Comparison of ENCODE assay signal across 1 cellular context in the genomic region with DNA sequence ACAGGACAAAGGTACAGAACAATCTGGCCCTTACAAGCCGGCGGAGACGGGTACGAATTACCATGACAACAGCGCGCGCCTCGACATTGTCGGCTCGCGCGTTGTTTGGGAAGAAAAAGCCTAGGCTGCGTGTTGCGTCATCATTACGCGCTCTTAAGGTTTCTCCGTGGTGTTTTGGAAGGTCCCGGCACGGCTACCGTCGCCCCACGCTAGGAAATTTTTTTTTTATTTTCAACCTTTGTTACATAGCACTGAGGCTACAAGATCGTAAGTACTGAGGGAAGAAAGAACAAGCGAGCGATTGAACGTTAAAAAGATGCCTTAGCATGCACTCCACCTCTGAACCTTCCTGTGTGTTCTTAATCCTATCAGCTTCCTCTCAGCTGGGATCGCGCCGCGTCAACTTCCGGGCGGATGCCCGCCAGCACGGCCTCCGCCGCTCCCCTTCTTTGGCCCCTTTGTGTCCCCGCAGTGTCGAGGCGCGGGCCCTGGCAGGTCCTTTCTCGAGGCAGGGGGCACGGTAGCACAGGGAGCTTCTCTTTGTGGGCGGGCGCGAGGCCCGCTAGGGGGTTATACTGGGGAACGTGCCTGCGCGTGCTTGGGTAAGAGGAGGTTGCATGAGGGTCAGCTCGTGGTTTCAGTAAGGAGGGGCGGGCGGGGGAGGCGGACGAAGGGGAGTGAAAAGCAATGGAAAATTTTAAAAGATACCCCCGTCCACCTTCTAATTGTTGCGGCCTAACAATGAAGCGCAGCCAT.
TF ChIP-seq lines count a peak whose summit lies in the region.

A gene with protein sequence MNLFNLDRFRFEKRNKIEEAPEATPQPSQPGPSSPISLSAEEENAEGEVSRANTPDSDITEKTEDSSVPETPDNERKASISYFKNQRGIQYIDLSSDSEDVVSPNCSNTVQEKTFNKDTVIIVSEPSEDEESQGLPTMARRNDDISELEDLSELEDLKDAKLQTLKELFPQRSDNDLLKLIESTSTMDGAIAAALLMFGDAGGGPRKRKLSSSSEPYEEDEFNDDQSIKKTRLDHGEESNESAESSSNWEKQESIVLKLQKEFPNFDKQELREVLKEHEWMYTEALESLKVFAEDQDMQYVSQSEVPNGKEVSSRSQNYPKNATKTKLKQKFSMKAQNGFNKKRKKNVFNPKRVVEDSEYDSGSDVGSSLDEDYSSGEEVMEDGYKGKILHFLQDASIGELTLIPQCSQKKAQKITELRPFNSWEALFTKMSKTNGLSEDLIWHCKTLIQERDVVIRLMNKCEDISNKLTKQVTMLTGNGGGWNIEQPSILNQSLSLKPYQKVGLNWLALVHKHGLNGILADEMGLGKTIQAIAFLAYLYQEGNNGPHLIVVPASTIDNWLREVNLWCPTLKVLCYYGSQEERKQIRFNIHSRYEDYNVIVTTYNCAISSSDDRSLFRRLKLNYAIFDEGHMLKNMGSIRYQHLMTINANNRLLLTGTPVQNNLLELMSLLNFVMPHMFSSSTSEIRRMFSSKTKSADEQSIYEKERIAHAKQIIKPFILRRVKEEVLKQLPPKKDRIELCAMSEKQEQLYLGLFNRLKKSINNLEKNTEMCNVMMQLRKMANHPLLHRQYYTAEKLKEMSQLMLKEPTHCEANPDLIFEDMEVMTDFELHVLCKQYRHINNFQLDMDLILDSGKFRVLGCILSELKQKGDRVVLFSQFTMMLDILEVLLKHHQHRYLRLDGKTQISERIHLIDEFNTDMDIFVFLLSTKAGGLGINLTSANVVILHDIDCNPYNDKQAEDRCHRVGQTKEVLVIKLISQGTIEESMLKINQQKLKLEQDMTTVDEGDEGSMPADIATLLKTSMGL (plus strand): TSS at position 397 of the 756 bp plus-strand sequence. CDS start 530 bp downstream, outside the sequence.

TF ChIP-seq in A549, 52 proteins besides CTCF, POLR2A, EP300 and RAD21 (continued from another document):
- TF ChIP-seq, protein P1, sequence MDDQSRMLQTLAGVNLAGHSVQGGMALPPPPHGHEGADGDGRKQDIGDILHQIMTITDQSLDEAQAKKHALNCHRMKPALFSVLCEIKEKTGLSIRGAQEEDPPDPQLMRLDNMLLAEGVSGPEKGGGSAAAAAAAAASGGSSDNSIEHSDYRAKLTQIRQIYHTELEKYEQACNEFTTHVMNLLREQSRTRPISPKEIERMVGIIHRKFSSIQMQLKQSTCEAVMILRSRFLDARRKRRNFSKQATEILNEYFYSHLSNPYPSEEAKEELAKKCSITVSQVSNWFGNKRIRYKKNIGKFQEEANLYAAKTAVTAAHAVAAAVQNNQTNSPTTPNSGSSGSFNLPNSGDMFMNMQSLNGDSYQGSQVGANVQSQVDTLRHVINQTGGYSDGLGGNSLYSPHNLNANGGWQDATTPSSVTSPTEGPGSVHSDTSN (IDR thresholded peaks at IDR 0.05): peak; percentile 72; the same call in 1 of the 2 replicates
- TF ChIP-seq FOSB (CRISPR knock-in tag; IDR thresholded peaks at IDR 0.05): no peak
- no peak for TF ChIP-seq EHMT2 (IDR thresholded peaks at IDR 0.05; ENCODE audit: low read depth)
- TF ChIP-seq KDM5A (IDR thresholded peaks at IDR 0.05): peak; percentile 54; the same call in 1 of the 2 replicates
- TF ChIP-seq GATA3 (IDR thresholded peaks at IDR 0.05; ENCODE audit: borderline replicate concordance): no peak
- TF ChIP-seq ZC3H11A (IDR thresholded peaks at IDR 0.05): no peak
- no peak for TF ChIP-seq RCOR1 (IDR thresholded peaks at IDR 0.05; ENCODE audit: low read depth, low read length)
- TF ChIP-seq ZFP36 (IDR thresholded peaks at IDR 0.05; ENCODE audit: borderline replicate concordance, partially characterized antibody): no peak
- TF ChIP-seq JUN (IDR thresholded peaks at IDR 0.05): peak in 1 of 2 experiments; percentile 77; a peak in 3 of 5 replicates
- TF ChIP-seq HOXB5 (CRISPR knock-in tag; IDR thresholded peaks at IDR 0.05): no peak
- TF ChIP-seq, protein P2, sequence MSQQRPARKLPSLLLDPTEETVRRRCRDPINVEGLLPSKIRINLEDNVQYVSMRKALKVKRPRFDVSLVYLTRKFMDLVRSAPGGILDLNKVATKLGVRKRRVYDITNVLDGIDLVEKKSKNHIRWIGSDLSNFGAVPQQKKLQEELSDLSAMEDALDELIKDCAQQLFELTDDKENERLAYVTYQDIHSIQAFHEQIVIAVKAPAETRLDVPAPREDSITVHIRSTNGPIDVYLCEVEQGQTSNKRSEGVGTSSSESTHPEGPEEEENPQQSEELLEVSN (IDR thresholded peaks at IDR 0.05; ENCODE audit: borderline replicate concordance, low read depth): peak; percentile 63; the same call in 1 of the 2 replicates
- TF ChIP-seq, protein P3, sequence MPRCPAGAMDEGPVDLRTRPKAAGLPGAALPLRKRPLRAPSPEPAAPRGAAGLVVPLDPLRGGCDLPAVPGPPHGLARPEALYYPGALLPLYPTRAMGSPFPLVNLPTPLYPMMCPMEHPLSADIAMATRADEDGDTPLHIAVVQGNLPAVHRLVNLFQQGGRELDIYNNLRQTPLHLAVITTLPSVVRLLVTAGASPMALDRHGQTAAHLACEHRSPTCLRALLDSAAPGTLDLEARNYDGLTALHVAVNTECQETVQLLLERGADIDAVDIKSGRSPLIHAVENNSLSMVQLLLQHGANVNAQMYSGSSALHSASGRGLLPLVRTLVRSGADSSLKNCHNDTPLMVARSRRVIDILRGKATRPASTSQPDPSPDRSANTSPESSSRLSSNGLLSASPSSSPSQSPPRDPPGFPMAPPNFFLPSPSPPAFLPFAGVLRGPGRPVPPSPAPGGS (IDR thresholded peaks at IDR 0.05): 0 out of 3 replicates have a peak, but pooled peaks have one; percentile 38
- TF ChIP-seq ZSCAN20 (CRISPR knock-in tag; IDR thresholded peaks at IDR 0.05): no peak
- peak; percentile 6 for TF ChIP-seq MAFK (IDR thresholded peaks at IDR 0.05; ENCODE audit: partially characterized antibody)
- peak; percentile 79 for TF ChIP-seq PHF8 (IDR thresholded peaks at IDR 0.05; ENCODE audit: borderline replicate concordance, low read depth)
- no peak for TF ChIP-seq FOSL2 (IDR thresholded peaks at IDR 0.05)
- TF ChIP-seq FOSL2 (CRISPR knock-in tag; IDR thresholded peaks at IDR 0.05): peak; percentile 53; the same call in 1 of the 2 replicates
- TF ChIP-seq TP53 (CRISPR knock-in tag; IDR thresholded peaks at IDR 0.05): no peak
- TF ChIP-seq SREBF2 (IDR thresholded peaks at IDR 0.05): no peak
- no peak for TF ChIP-seq RARB (CRISPR knock-in tag; IDR thresholded peaks at IDR 0.05)
- no peak for TF ChIP-seq TFCP2L1 (CRISPR knock-in tag; IDR thresholded peaks at IDR 0.05)
- TF ChIP-seq, protein P4, sequence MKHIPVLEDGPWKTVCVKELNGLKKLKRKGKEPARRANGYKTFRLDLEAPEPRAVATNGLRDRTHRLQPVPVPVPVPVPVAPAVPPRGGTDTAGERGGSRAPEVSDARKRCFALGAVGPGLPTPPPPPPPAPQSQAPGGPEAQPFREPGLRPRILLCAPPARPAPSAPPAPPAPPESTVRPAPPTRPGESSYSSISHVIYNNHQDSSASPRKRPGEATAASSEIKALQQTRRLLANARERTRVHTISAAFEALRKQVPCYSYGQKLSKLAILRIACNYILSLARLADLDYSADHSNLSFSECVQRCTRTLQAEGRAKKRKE (CRISPR knock-in tag; IDR thresholded peaks at IDR 0.05; ENCODE audit: low read depth): no peak
- TF ChIP-seq CEBPB (IDR thresholded peaks at IDR 0.05): peak; percentile 27 to 83; a peak in 3 of 4 replicates
- TF ChIP-seq EHF (CRISPR knock-in tag; IDR thresholded peaks at IDR 0.05): no peak
- no peak for TF ChIP-seq NFE2L2 (conservative IDR thresholded peaks at IDR 0.05; ENCODE audit: low read length)
- TF ChIP-seq HOXA7 (CRISPR knock-in tag; IDR thresholded peaks at IDR 0.05): no peak
- TF ChIP-seq, protein P5, sequence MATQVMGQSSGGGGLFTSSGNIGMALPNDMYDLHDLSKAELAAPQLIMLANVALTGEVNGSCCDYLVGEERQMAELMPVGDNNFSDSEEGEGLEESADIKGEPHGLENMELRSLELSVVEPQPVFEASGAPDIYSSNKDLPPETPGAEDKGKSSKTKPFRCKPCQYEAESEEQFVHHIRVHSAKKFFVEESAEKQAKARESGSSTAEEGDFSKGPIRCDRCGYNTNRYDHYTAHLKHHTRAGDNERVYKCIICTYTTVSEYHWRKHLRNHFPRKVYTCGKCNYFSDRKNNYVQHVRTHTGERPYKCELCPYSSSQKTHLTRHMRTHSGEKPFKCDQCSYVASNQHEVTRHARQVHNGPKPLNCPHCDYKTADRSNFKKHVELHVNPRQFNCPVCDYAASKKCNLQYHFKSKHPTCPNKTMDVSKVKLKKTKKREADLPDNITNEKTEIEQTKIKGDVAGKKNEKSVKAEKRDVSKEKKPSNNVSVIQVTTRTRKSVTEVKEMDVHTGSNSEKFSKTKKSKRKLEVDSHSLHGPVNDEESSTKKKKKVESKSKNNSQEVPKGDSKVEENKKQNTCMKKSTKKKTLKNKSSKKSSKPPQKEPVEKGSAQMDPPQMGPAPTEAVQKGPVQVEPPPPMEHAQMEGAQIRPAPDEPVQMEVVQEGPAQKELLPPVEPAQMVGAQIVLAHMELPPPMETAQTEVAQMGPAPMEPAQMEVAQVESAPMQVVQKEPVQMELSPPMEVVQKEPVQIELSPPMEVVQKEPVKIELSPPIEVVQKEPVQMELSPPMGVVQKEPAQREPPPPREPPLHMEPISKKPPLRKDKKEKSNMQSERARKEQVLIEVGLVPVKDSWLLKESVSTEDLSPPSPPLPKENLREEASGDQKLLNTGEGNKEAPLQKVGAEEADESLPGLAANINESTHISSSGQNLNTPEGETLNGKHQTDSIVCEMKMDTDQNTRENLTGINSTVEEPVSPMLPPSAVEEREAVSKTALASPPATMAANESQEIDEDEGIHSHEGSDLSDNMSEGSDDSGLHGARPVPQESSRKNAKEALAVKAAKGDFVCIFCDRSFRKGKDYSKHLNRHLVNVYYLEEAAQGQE (IDR thresholded peaks at IDR 0.05): peak; percentile 76
- TF ChIP-seq CBX2 (IDR thresholded peaks at IDR 0.05; ENCODE audit: borderline replicate concordance, low read depth): no peak
- no peak for TF ChIP-seq RFX5 (IDR thresholded peaks at IDR 0.05)
- peak; percentile 34; the same call in 1 of the 2 replicates for TF ChIP-seq MYC (IDR thresholded peaks at IDR 0.05; ENCODE audit: borderline replicate concordance, low read length)
- TF ChIP-seq CHD4 (IDR thresholded peaks at IDR 0.05; ENCODE audit: borderline replicate concordance): no peak
- no peak for TF ChIP-seq RNF2 (IDR thresholded peaks at IDR 0.05; ENCODE audit: borderline replicate concordance, low read depth)
- TF ChIP-seq NR3C1 (IDR thresholded peaks at IDR 0.05): no peak
- TF ChIP-seq, protein P6, sequence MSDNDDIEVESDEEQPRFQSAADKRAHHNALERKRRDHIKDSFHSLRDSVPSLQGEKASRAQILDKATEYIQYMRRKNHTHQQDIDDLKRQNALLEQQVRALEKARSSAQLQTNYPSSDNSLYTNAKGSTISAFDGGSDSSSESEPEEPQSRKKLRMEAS (IDR thresholded peaks at IDR 0.05): peak; percentile 89
- TF ChIP-seq FOXS1 (CRISPR knock-in tag; IDR thresholded peaks at IDR 0.05): no peak
- TF ChIP-seq HOXB13 (CRISPR knock-in tag; IDR thresholded peaks at IDR 0.05; ENCODE audit: low read depth): no peak
- TF ChIP-seq HEYL (CRISPR knock-in tag; IDR thresholded peaks at IDR 0.05): no peak
- no peak for TF ChIP-seq POLR2AphosphoS2 (conservative IDR thresholded peaks at IDR 0.05; ENCODE audit: low read length)
- TF ChIP-seq, protein P7, sequence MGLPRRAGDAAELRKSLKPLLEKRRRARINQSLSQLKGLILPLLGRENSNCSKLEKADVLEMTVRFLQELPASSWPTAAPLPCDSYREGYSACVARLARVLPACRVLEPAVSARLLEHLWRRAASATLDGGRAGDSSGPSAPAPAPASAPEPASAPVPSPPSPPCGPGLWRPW (IDR thresholded peaks at IDR 0.05): no peak
- TF ChIP-seq, protein P8, sequence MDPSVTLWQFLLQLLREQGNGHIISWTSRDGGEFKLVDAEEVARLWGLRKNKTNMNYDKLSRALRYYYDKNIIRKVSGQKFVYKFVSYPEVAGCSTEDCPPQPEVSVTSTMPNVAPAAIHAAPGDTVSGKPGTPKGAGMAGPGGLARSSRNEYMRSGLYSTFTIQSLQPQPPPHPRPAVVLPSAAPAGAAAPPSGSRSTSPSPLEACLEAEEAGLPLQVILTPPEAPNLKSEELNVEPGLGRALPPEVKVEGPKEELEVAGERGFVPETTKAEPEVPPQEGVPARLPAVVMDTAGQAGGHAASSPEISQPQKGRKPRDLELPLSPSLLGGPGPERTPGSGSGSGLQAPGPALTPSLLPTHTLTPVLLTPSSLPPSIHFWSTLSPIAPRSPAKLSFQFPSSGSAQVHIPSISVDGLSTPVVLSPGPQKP (IDR thresholded peaks at IDR 0.05; ENCODE audit: low read depth, low read length): no peak
- TF ChIP-seq ZNF302 (CRISPR knock-in tag; IDR thresholded peaks at IDR 0.05): no peak
